Comparison of ENCODE assay signal across 34 cellular contexts in genomic region chr1:159179906-159180305, GRCh38. TPM values are rescaled to one million over a fixed set of nuclear protein-coding genes. Genes with fewer than 3 reads are reported as not detected.
"Had no signal": no experiment of that assay in that cellular context is flagged by ENCODE, and none has a peak within 500 bp of the region (broad histone marks: within the 10 kb centered on the region; RNA-seq: fewer than 3 reads in every experiment).

No MANE protein-coding gene starts in this region.

- H3K4me3 Mint-ChIP-seq: activated CD4-positive, alpha-beta T cell treated with anti-CD3 and anti-CD28 coated beads, Interleukin-2, amount 10 ng/mL, durations not matched to agents 24 days and 14 days; activated CD8-positive, alpha-beta T cell treated with anti-CD3 and anti-CD28 coated beads for 36 hours; activated naive CD8-positive, alpha-beta T cell treated with anti-CD3 and anti-CD28 coated beads for 36 hours; activated T-cell treated with anti-CD3 and anti-CD28 coated beads, Interleukin-2, amount 50 U/mL, for 72 hours; activated T-helper 17 cell treated with anti-CD3 and anti-CD28 coated beads, Interleukin-2, amount 50 U/mL, for 72 hours had no signal

- H3K9me3 Mint-ChIP-seq: activated CD4-positive, alpha-beta T cell treated with anti-CD3 and anti-CD28 coated beads, Interleukin-2, amount 10 ng/mL, durations not matched to agents 24 days and 14 days; activated CD8-positive, alpha-beta T cell treated with anti-CD3 and anti-CD28 coated beads for 36 hours; activated naive CD8-positive, alpha-beta T cell treated with anti-CD3 and anti-CD28 coated beads for 36 hours; activated T-cell treated with anti-CD3 and anti-CD28 coated beads, Interleukin-2, amount 50 U/mL, for 72 hours had no signal

- H3K4me1 ChIP-seq: body of pancreas, SJCRH30 had no signal

- H3K27ac Mint-ChIP-seq: activated CD4-positive, alpha-beta T cell treated with anti-CD3 and anti-CD28 coated beads, Interleukin-2, amount 10 ng/mL, durations not matched to agents 24 days and 14 days; activated CD8-positive, alpha-beta T cell treated with anti-CD3 and anti-CD28 coated beads for 36 hours; activated naive CD8-positive, alpha-beta T cell treated with anti-CD3 and anti-CD28 coated beads for 36 hours; activated T-cell treated with anti-CD3 and anti-CD28 coated beads, Interleukin-2, amount 50 U/mL, for 72 hours; activated T-helper 17 cell treated with anti-CD3 and anti-CD28 coated beads, Interleukin-2, amount 50 U/mL, for 72 hours had no signal

- H3K9me3 ChIP-seq: body of pancreas, MG63, SJCRH30 had no signal

- H3K27ac ChIP-seq: body of pancreas, SJCRH30, SK-N-MC had no signal

- DNase-seq: activated CD4-positive, alpha-beta T cell treated with anti-CD3 and anti-CD28 coated beads, Interleukin-2, amount 10 ng/mL, durations not matched to agents 24 days and 14 days; activated CD4-positive, alpha-beta T cell treated with anti-CD3 and anti-CD28 coated beads, Interleukin-2, amount 50 U/mL, for 4 hours; activated CD8-positive, alpha-beta T cell treated with anti-CD3 and anti-CD28 coated beads for 36 hours; activated effector memory CD4-positive, alpha-beta T cell treated with anti-CD3 and anti-CD28 coated beads, Interleukin-2, amount 50 U/mL, for 16 hours; activated naive CD4-positive, alpha-beta T cell; activated naive CD4-positive, alpha-beta T cell treated with anti-CD3 and anti-CD28 coated beads, Interleukin-2, amount 50 U/mL, for 16 hours; activated naive CD8-positive, alpha-beta T cell treated with anti-CD3 and anti-CD28 coated beads for 36 hours; activated T-cell treated with anti-CD3 and anti-CD28 coated beads, Interleukin-2, amount 50 U/mL, for 1 hour; activated T-cell treated with anti-CD3 and anti-CD28 coated beads, Interleukin-2, amount 50 U/mL, for 72 hours; amygdala; body of pancreas; Kasumi-1; KG1; MG63; NCI-H1048; NCI-H1105 treated with DMSO at 0.1 percent for 48 hours; NCI-H1436; NCI-H1694; NCI-H1930; NCI-H2081 treated with DMSO at 0.1 percent for 48 hours; NCI-H526 treated with DMSO at 0.1 percent for 48 hours; NCI-H774; SHP77; SJCRH30; T1000 had no signal

- H3K27me3 ChIP-seq: body of pancreas, SJCRH30 had no signal

- H3K36me3 Mint-ChIP-seq: activated naive CD8-positive, alpha-beta T cell treated with anti-CD3 and anti-CD28 coated beads for 36 hours had no signal

- H3K4me3 ChIP-seq: body of pancreas, MG63, SJCRH30, SK-N-MC had no signal

- H3K36me3 ChIP-seq: MG63, SJCRH30 had no signal

- H3K4me1 Mint-ChIP-seq: activated CD4-positive, alpha-beta T cell treated with anti-CD3 and anti-CD28 coated beads, Interleukin-2, amount 10 ng/mL, durations not matched to agents 24 days and 14 days; activated naive CD8-positive, alpha-beta T cell treated with anti-CD3 and anti-CD28 coated beads for 36 hours; activated T-helper 17 cell treated with anti-CD3 and anti-CD28 coated beads, Interleukin-2, amount 50 U/mL, for 72 hours had no signal

- ATAC-seq: activated CD8-positive, alpha-beta T cell treated with anti-CD3 and anti-CD28 coated beads for 36 hours; activated T-cell treated with anti-CD3 and anti-CD28 coated beads, Interleukin-2, amount 50 U/mL, for 72 hours; activated T-helper 17 cell treated with anti-CD3 and anti-CD28 coated beads, Interleukin-2, amount 50 U/mL, for 72 hours; body of pancreas; Panc1 had no signal

RNA-seq across cellular contexts. Expression of gene CADM3, which starts 8.5 kb away (rescaled TPM):
- total RNA-seq: activated CD4-positive, alpha-beta T cell treated with anti-CD3 and anti-CD28 coated beads, Interleukin-2, amount 10 ng/mL, durations not matched to agents 24 days and 14 days; activated CD8-positive, alpha-beta memory T cell treated with anti-CD3 and anti-CD28 coated beads for 36 hours; activated CD8-positive, alpha-beta T cell treated with anti-CD3 and anti-CD28 coated beads for 36 hours; activated naive CD8-positive, alpha-beta T cell treated with anti-CD3 and anti-CD28 coated beads for 36 hours; activated T-cell treated with anti-CD3 and anti-CD28 coated beads, Interleukin-2, amount 50 U/mL, for 72 hours; activated T-helper 17 cell treated with anti-CD3 and anti-CD28 coated beads, Interleukin-2, amount 50 U/mL, for 72 hours; bronchial epithelial cell; NCI-H460; SJCRH30; T-helper 1 cell treated with Interleukin-12 subunit alpha and Interleukin-12 subunit beta and Interleukin-4 antibody, amounts not matched to agents 30 ng/mL and 1 ng/mL, for 36 hours; T-helper 2 cell treated with Interferon-gamma antibody and Interleukin-4, amounts not matched to agents 100 ng/mL and 5 ng/mL, for 36 hours had no signal

RNA-seq across cellular contexts. Expression of gene ACKR1, which starts 24.8 kb away (rescaled TPM):
- total RNA-seq: activated CD4-positive, alpha-beta T cell treated with anti-CD3 and anti-CD28 coated beads, Interleukin-2, amount 10 ng/mL, durations not matched to agents 24 days and 14 days; activated CD8-positive, alpha-beta T cell treated with anti-CD3 and anti-CD28 coated beads for 36 hours; activated naive CD8-positive, alpha-beta T cell treated with anti-CD3 and anti-CD28 coated beads for 36 hours; activated T-cell treated with anti-CD3 and anti-CD28 coated beads, Interleukin-2, amount 50 U/mL, for 72 hours; activated T-helper 17 cell treated with anti-CD3 and anti-CD28 coated beads, Interleukin-2, amount 50 U/mL, for 72 hours; bronchial epithelial cell; NCI-H460; RPMI7951; SJCRH30; T-helper 1 cell treated with Interleukin-12 subunit alpha and Interleukin-12 subunit beta and Interleukin-4 antibody, amounts not matched to agents 30 ng/mL and 1 ng/mL, for 36 hours; T-helper 2 cell treated with Interferon-gamma antibody and Interleukin-4, amounts not matched to agents 100 ng/mL and 5 ng/mL, for 36 hours had no signal
